Comparison of ENCODE assay signal across 30 cellular contexts in the genomic region with DNA sequence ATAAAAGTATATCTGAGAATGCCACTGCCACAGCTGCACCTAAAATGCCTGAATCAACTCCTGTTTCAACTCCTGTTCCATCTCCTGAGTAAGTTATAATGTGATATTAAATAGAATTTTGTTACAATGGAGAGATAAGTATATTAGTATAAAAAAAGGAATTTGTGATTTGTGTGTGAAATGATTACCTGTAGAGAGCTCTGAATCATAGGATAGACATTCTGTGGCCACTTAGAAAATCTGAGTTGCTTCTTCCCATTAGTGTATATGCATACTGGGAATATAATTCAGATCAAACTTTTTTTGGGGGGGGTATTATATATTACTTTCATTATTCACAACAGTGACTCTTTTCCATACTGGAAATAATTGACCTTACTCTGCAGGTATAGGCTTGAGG. TPM values are rescaled to one million over a fixed set of nuclear protein-coding genes. Genes with fewer than 3 reads are reported as not detected.
DNase-seq lines count a peak whose midpoint lies in the region; ATAC-seq and TF ChIP-seq lines count a peak whose summit lies in the region.
"Had no signal": no experiment of that assay in that cellular context is flagged by ENCODE, and none has a peak within 500 bp of the region (broad histone marks: within the 10 kb centered on the region; RNA-seq: fewer than 3 reads in every experiment).

No MANE protein-coding gene starts in this region.

- H3K4me3 Mint-ChIP-seq in Calu3 (ENCODE audit: low read depth, unreplicated experiment) (no peak overlapping the region), chondrocyte (ENCODE audit: unreplicated experiment) (no peak overlapping the region)
- H3K4me3 Mint-ChIP-seq: activated CD8-positive, alpha-beta T cell treated with anti-CD3 and anti-CD28 coated beads for 36 hours; activated naive CD4-positive, alpha-beta T cell treated with anti-CD3 and anti-CD28 coated beads, Interleukin-2, amount 10 ng/mL, durations not matched to agents 7 days and 5 days; activated T-helper 1 cell treated with anti-CD3 and anti-CD28 coated beads, Interleukin-12 subunit alpha, Interleukin-12 subunit beta, Interleukin-2, Interleukin-4 antibody, amounts not matched to agents 30 ng/mL and 10 ng/mL and 1 ng/mL, durations not matched to agents 14 hours and 24 hours and 36 hours had no signal

- ATAC-seq in PC-3 (no peak), omental fat pad (ENCODE audit: low FRiP score) (peak; percentile 57), HG02885 (IDR thresholded peaks at IDR 0.05; ENCODE audit: poor library complexity, unreplicated experiment) (no peak), GM19023 (IDR thresholded peaks at IDR 0.05; ENCODE audit: unreplicated experiment) (no peak)
- ATAC-seq: activated CD8-positive, alpha-beta T cell treated with anti-CD3 and anti-CD28 coated beads for 36 hours; left ventricle myocardium superior; Panc1 had no signal

- H3K79me2 ChIP-seq in PC-3 (ENCODE audit: low read length) = peaks cover 20% of the 10 kb centered on the region

- H3K9me3 Mint-ChIP-seq in Calu3 (ENCODE audit: low read depth, unreplicated experiment) (no peaks in the 10 kb centered on the region), chondrocyte (ENCODE audit: low read depth) (no peaks in the 10 kb centered on the region)
- H3K9me3 Mint-ChIP-seq: activated naive CD4-positive, alpha-beta T cell treated with anti-CD3 and anti-CD28 coated beads, Interleukin-2, amount 10 ng/mL, durations not matched to agents 7 days and 5 days; activated T-helper 1 cell treated with anti-CD3 and anti-CD28 coated beads, Interleukin-12 subunit alpha, Interleukin-12 subunit beta, Interleukin-2, Interleukin-4 antibody, amounts not matched to agents 30 ng/mL and 10 ng/mL and 1 ng/mL, durations not matched to agents 14 hours and 24 hours and 36 hours had no signal

- BruUV-seq in Calu3 (replicated peaks; lab: Mats Ljungman, UMichigan) (no TSS peak), PC-3 (replicated peaks; lab: Mats Ljungman, UMichigan) (no TSS peak)

- H3K4me1 Mint-ChIP-seq in Calu3 (ENCODE audit: low read depth, unreplicated experiment) (peaks cover 57% of the 10 kb centered on the region), chondrocyte (ENCODE audit: low read depth) (peaks cover 46% of the 10 kb centered on the region)

- peak overlapping the region; percentile 47 for H3K27ac ChIP-seq in PC-3 (ENCODE audit: low read length)
- H3K27ac ChIP-seq: BLaER1 treated with 17β-estradiol and CSF1 and Interleukin-3, amounts not matched to agents 10 nM and 100 nM; colonic mucosa; right lobe of liver; vagina had no signal

- POLR2A ChIA-PET in PC-3 (lab: Charles Lee; ENCODE audit: unreplicated experiment) = no interaction called here

- CTCF ChIA-PET in Calu3 (lab: Charles Lee) (interaction anchor here (0.8 kb wide), 2 partner anchors 133 to 136 kb away, joined by 3 read pairs; no protein-coding TSS in a partner anchor), PC-3 (lab: Charles Lee) (interaction anchor here (0.7 kb wide), 1 partner anchor 52 kb away, joined by 3 read pairs; no protein-coding TSS in a partner anchor)

- H3K27ac Mint-ChIP-seq in Calu3 (ENCODE audit: unreplicated experiment) (peak overlapping the region; percentile 70), chondrocyte (ENCODE audit: unreplicated experiment) (peak overlapping the region; percentile 89)
- H3K27ac Mint-ChIP-seq: activated CD8-positive, alpha-beta T cell treated with anti-CD3 and anti-CD28 coated beads for 36 hours; activated naive CD4-positive, alpha-beta T cell treated with anti-CD3 and anti-CD28 coated beads, Interleukin-2, amount 10 ng/mL, durations not matched to agents 7 days and 5 days; activated T-helper 1 cell treated with anti-CD3 and anti-CD28 coated beads, Interleukin-12 subunit alpha, Interleukin-12 subunit beta, Interleukin-2, Interleukin-4 antibody, amounts not matched to agents 30 ng/mL and 10 ng/mL and 1 ng/mL, durations not matched to agents 14 hours and 24 hours and 36 hours had no signal

- H3K27me3 Mint-ChIP-seq in Calu3 (ENCODE audit: unreplicated experiment) (no peaks in the 10 kb centered on the region), chondrocyte (ENCODE audit: low read depth) (no peaks in the 10 kb centered on the region)
- H3K27me3 Mint-ChIP-seq: activated CD8-positive, alpha-beta T cell treated with anti-CD3 and anti-CD28 coated beads for 36 hours; activated naive CD4-positive, alpha-beta T cell treated with anti-CD3 and anti-CD28 coated beads, Interleukin-2, amount 10 ng/mL, durations not matched to agents 7 days and 5 days had no signal

- no peaks in the 10 kb centered on the region for H3K9me3 ChIP-seq in PC-3 (ENCODE audit: low read length)
- H3K9me3 ChIP-seq: colonic mucosa, MG63, right lobe of liver, tibial artery, vagina had no signal

- TF ChIP-seq CTCF in Calu3 (IDR thresholded peaks at IDR 0.05; ENCODE audit: unreplicated experiment) (no peak), PC-3 (conservative IDR thresholded peaks at IDR 0.05; ENCODE audit: low read depth, low read length) (no peak), chondrocyte (IDR thresholded peaks at IDR 0.05) (no peak), omental fat pad (IDR thresholded peaks at IDR 0.05) (no peak)

- H3K9me2 ChIP-seq in PC-3 (replicated peaks; ENCODE audit: low read length) = no peaks in the 10 kb centered on the region

- peaks cover 31% of the 10 kb centered on the region for H3K36me3 Mint-ChIP-seq in Calu3 (ENCODE audit: insufficient read depth, unreplicated experiment)
- peaks cover 20% of the 10 kb centered on the region for H3K36me3 Mint-ChIP-seq in chondrocyte (ENCODE audit: low read depth)

- H3K4me3 ChIP-seq in PC-3 (ENCODE audit: low read length) = peak overlapping the region; percentile 12; the same call in 1 of the 2 replicates
- H3K4me3 ChIP-seq: BLaER1 treated with 17β-estradiol and CSF1 and Interleukin-3, amounts not matched to agents 10 nM and 100 nM; colonic mucosa; MG63; right lobe of liver; tibial artery; vagina had no signal

- H4K20me1 ChIP-seq in PC-3 (ENCODE audit: low read length) = no peaks in the 10 kb centered on the region

- intact Hi-C loops in Calu3 (cut with micrococcal nuclease; ENCODE audit: unreplicated experiment) (loop anchor here (5.0 to 10.0 kb wide), 4 partner anchors 34 to 581 kb away; no protein-coding TSS in a partner anchor), PC-3 (cut with micrococcal nuclease) (loop anchor here (5.0 kb wide), 1 partner anchor 39 kb away; no protein-coding TSS in a partner anchor)

- peak overlapping the region; percentile 45 for H3K4me2 ChIP-seq in PC-3 (ENCODE audit: low read length)
- H3K4me2 ChIP-seq: BLaER1 treated with 17β-estradiol and CSF1 and Interleukin-3, amounts not matched to agents 10 nM and 100 nM had no signal

- H3F3A ChIP-seq in PC-3 (ENCODE audit: low read length, unreplicated experiment) = peaks cover 34% of the 10 kb centered on the region

- H3K9ac ChIP-seq in PC-3 (ENCODE audit: low read length) = no peak overlapping the region
- H3K9ac ChIP-seq: BLaER1 treated with 17β-estradiol and CSF1 and Interleukin-3, amounts not matched to agents 10 nM and 100 nM had no signal

- H3K4me1 ChIP-seq in PC-3 (ENCODE audit: insufficient read depth, low read length) = peaks cover 61% of the 10 kb centered on the region
- H3K4me1 ChIP-seq: colonic mucosa, right lobe of liver had no signal

- H2AFZ ChIP-seq in PC-3 (ENCODE audit: low read length) = no peak overlapping the region

- no peak for DNase-seq in Calu3
- peak; percentile 83 for DNase-seq in PC-3
- no peak for DNase-seq in chondrocyte (ENCODE audit: low spot score)
- DNase-seq in omental fat pad (ENCODE audit: low spot score) = no peak
- DNase-seq in NCI-H2081 treated with DMSO at 0.1 percent for 48 hours (lab: John Stamatoyannopoulos, UW) = no peak
- DNase-seq in NCI-H2081 (lab: John Stamatoyannopoulos, UW) = no peak
- DNase-seq: activated CD8-positive, alpha-beta memory T cell treated with anti-CD3 and anti-CD28 coated beads, Interleukin-2, amount 50 U/mL, for 48 hours; activated CD8-positive, alpha-beta T cell treated with anti-CD3 and anti-CD28 coated beads for 36 hours; activated naive CD4-positive, alpha-beta T cell treated with anti-CD3 and anti-CD28 coated beads, Interleukin-2, amount 10 ng/mL, durations not matched to agents 7 days and 5 days; amniotic stem cell; colonic mucosa; effector CD4-positive, alpha-beta T cell; KBM-7; left ventricle myocardium superior; MG63; NCI-H1105 treated with DMSO at 0.1 percent for 48 hours; NCI-H187 treated with DMSO at 0.1 percent for 48 hours; NCI-H526 treated with DMSO at 0.1 percent for 48 hours; NK-92 treated with Interleukin-12 subunit alpha and Interleukin-12 subunit beta, amount 100 ng/mL, for 24 hours; right lobe of liver; SIG-M5; stimulated activated CD4-positive, alpha-beta T cell treated with anti-CD3 and anti-CD28 coated beads, Interleukin-12 subunit alpha, Interleukin-12 subunit beta, amount 100 ng/mL, for 4 hours; stimulated activated CD4-positive, alpha-beta T cell treated with anti-CD3 and anti-CD28 coated beads, Interleukin-4, amount 100 ng/mL, for 24 hours; tibial artery had no signal

- no peaks in the 10 kb centered on the region for H3K27me3 ChIP-seq in PC-3 (ENCODE audit: low read length)
- H3K27me3 ChIP-seq: BLaER1 treated with 17β-estradiol and CSF1 and Interleukin-3, amounts not matched to agents 10 nM and 100 nM; colonic mucosa; MG63; right lobe of liver; tibial artery; vagina had no signal

- peaks cover 30% of the 10 kb centered on the region for H3K36me3 ChIP-seq in PC-3 (ENCODE audit: low read depth, low read length)

RNA-seq across cellular contexts. Expression of a gene that starts 52.9 kb away (rescaled TPM):
- total RNA-seq in Calu3 (2022) (65.3 and 84.6 TPM in 2 replicates), PC-3 (2014; rRNA removed) (72.0 and 81.3 TPM in 2 replicates), chondrocyte (34.1 to 36.8 TPM (median 35.2 TPM) in 3 replicates), omental fat pad (10 to 100 TPM; 39.6 to 61.8 (median 44.5) TPM)
